In genomic region chr19:18282788-18283141, GRCh38 we compare ENCODE assay signal across 1 cellular context.
TF ChIP-seq lines count a peak whose summit lies in the region.

No MANE protein-coding gene starts in this region.

TF ChIP-seq in GM12878, 131 proteins besides CTCF, POLR2A, EP300 and RAD21:
- TF ChIP-seq GATAD2B (conservative IDR thresholded peaks at IDR 0.05; ENCODE audit: low read depth) (0 out of 2 replicates have a peak, but pooled peaks have one; percentile 8), REST (IDR thresholded peaks at IDR 0.05; ENCODE audit: low read depth, low read length) (no peak), USF2 (IDR thresholded peaks at IDR 0.05; ENCODE audit: borderline replicate concordance, low read depth, low read length) (no peak), CHD4 (IDR thresholded peaks at IDR 0.05) (no peak), HDGF (IDR thresholded peaks at IDR 0.05) (0 out of 2 replicates have a peak, but pooled peaks have one; percentile 22), NBN (IDR thresholded peaks at IDR 0.05) (no peak), SMARCA5 (IDR thresholded peaks at IDR 0.05) (peak; percentile 71), ZNF207 (IDR thresholded peaks at IDR 0.05; ENCODE audit: borderline replicate concordance) (no peak), MXI1 (IDR thresholded peaks at IDR 0.05; ENCODE audit: low read depth, low read length) (no peak), IRF3 (IDR thresholded peaks at IDR 0.05) (no peak), ZNF24 (IDR thresholded peaks at IDR 0.05) (no peak), NR2C1 (IDR thresholded peaks at IDR 0.05) (no peak), ZNF622 (IDR thresholded peaks at IDR 0.05) (no peak), E2F8 (IDR thresholded peaks at IDR 0.05; ENCODE audit: low read depth, partially characterized antibody) (no peak), CREM (IDR thresholded peaks at IDR 0.05; ENCODE audit: low read depth) (no peak), ZBTB11 (CRISPR knock-in tag; IDR thresholded peaks at IDR 0.05) (no peak), ZBTB4 (CRISPR knock-in tag; IDR thresholded peaks at IDR 0.05) (no peak), BHLHE40 (IDR thresholded peaks at IDR 0.05; ENCODE audit: borderline replicate concordance in 1 of 2, low read depth in 2 of 2, low read length in 1 of 2) (peak; percentile 50 to 84)
